ENCODE assay signal across 18 cellular contexts in the genomic region with DNA sequence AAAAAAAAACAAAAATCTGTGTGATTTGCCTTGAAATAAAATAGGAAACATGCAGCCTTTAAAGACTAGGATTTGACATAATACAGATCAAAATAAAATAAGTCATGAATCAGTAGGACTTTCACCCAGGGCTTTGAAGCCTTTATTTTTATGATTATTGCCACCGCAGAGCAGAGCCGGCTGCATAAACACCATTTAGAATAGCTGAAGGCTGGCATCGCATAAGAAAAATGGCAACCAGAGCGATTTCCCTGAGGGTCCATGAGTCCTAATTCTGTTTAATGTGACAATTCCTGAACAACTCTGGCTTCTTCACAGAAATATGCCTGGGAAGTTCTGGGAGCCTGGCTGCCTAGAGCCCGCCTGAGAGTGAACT.
DNase-seq lines count a peak whose midpoint lies in the region; ATAC-seq and TF ChIP-seq lines count a peak whose summit lies in the region.
"Had no signal": no experiment of that assay in that cellular context is flagged by ENCODE, and none has a peak within 500 bp of the region (broad histone marks: within the 10 kb centered on the region; RNA-seq: fewer than 3 reads in every experiment).

No MANE protein-coding gene starts in this region.

- no peak for TF ChIP-seq CTCF in right atrium auricular region (IDR thresholded peaks at IDR 0.05)

- H3K4me3 ChIP-seq in right atrium auricular region: no peak overlapping the region
- no peak overlapping the region for H3K4me3 ChIP-seq in mucosa of rectum (ENCODE audit: low read length in 2 of 2)
- H3K4me3 ChIP-seq in stomach smooth muscle (ENCODE audit: low read length in 2 of 2): peak overlapping the region in 1 of 2 donors; percentile 40
- H3K4me3 ChIP-seq: breast epithelium had no signal

- ATAC-seq in left cardiac atrium: no peak
- ATAC-seq: stimulated activated naive CD8-positive, alpha-beta T cell treated with anti-CD3 and anti-CD28 coated beads, Interleukin-15, amount 100 ng/mL, for 72 hours had no signal

- DNase-seq in right atrium auricular region (ENCODE audit: low spot score) (no peak), left cardiac atrium (no peak), kidney tubule cell (ENCODE audit: low spot score) (no peak), NCI-H2107 (lab: John Stamatoyannopoulos, UW) (no peak), cerebellar nuclear complex (lab: John Stamatoyannopoulos, UW) (no peak), G401 (ENCODE audit: low spot score) (no peak)
- DNase-seq: activated CD4-positive, alpha-beta memory T cell treated with anti-CD3 and anti-CD28 coated beads for 36 hours; activated gamma-delta T cell treated with Interleukin-2 at 50 U/mL for 16 hours; cortex of kidney; NCI-H1930; NCI-H345; NCI-H774; stimulated activated CD4-positive, alpha-beta T cell treated with anti-CD3 and anti-CD28 coated beads, Interleukin-12 subunit alpha, Interleukin-12 subunit beta, amount 100 ng/mL, for 4 hours; stimulated activated naive CD8-positive, alpha-beta T cell treated with anti-CD3 and anti-CD28 coated beads, Interleukin-15, amount 100 ng/mL, for 72 hours had no signal

- intact Hi-C loops in left cardiac atrium (cut with DNase I): no loop called here

- H3K27me3 ChIP-seq in right atrium auricular region (no peaks in the 10 kb centered on the region), mucosa of rectum (ENCODE audit: control insufficient read depth in 2 of 2, insufficient read depth in 2 of 2, low read length in 2 of 2) (no peaks in the 10 kb centered on the region), stomach smooth muscle (ENCODE audit: control insufficient read depth in 1 of 2, insufficient read depth in 2 of 2, low read length in 2 of 2) (no peaks in the 10 kb centered on the region)
- H3K27me3 ChIP-seq: breast epithelium had no signal

- in situ Hi-C loops in G401 (cut with HindIII; ENCODE audit: low sequenced_read_pairs): no loop called here

- H3K9me3 ChIP-seq in right atrium auricular region (no peaks in the 10 kb centered on the region), mucosa of rectum (ENCODE audit: control insufficient read depth in 2 of 2, low read length in 2 of 2) (no peaks in the 10 kb centered on the region), stomach smooth muscle (ENCODE audit: control insufficient read depth in 2 of 2, low read length in 2 of 2) (no peaks in the 10 kb centered on the region)
- H3K9me3 ChIP-seq: breast epithelium had no signal

- H3K9ac ChIP-seq in mucosa of rectum (ENCODE audit: low read depth in 1 of 2, low read length in 2 of 2): no peak overlapping the region
- peak overlapping the region in 1 of 2 donors; percentile 17 for H3K9ac ChIP-seq in stomach smooth muscle (ENCODE audit: low read length in 2 of 2)
- H3K9ac ChIP-seq: KMS-11 had no signal

- H3K4me1 ChIP-seq in right atrium auricular region (peaks cover 0 to 40% of the 10 kb centered on the region in 2 donors), mucosa of rectum (ENCODE audit: control insufficient read depth in 2 of 2, insufficient read depth in 2 of 2, low read length in 2 of 2) (peaks cover 28 to 40% of the 10 kb centered on the region in 2 donors), stomach smooth muscle (ENCODE audit: control insufficient read depth, insufficient read depth, low read length) (peaks cover 40% of the 10 kb centered on the region)

- H3K27ac ChIP-seq in right atrium auricular region (peak overlapping the region; percentile 12 to 38), mucosa of rectum (ENCODE audit: low read depth in 2 of 2, low read length in 2 of 2) (peak overlapping the region; percentile 10 to 17), stomach smooth muscle (ENCODE audit: low read length) (peak overlapping the region; percentile 65)
- H3K27ac ChIP-seq: KMS-11 had no signal

- H3K36me3 ChIP-seq in right atrium auricular region: no peaks in the 10 kb centered on the region
- H3K36me3 ChIP-seq in mucosa of rectum (ENCODE audit: control insufficient read depth in 2 of 2, insufficient read depth in 2 of 2, low read length in 2 of 2): no peaks in the 10 kb centered on the region
- H3K36me3 ChIP-seq in stomach smooth muscle (ENCODE audit: control insufficient read depth in 2 of 2, insufficient read depth in 2 of 2, low read length in 2 of 2): no peaks in the 10 kb centered on the region
- H3K36me3 ChIP-seq: breast epithelium had no signal

Comparison
In these comparisons a context has a peak if more than half of its experiments do, and no peak if none do; other contexts are left out.
1. H3K27ac ChIP-seq: peak in every context shown above with its lines; median percentile 65 in stomach smooth muscle; 25 in right atrium auricular region; 14 in mucosa of rectum.